ENCODE assay signal across 2 cellular contexts in genomic region chr17:42993913-42994312, GRCh38. TPM values are rescaled to one million over a fixed set of nuclear protein-coding genes. Genes with fewer than 3 reads are reported as not detected.
"Had no signal": no experiment of that assay in that cellular context is flagged by ENCODE, and none has a peak within 500 bp of the region (broad histone marks: within the 10 kb centered on the region; RNA-seq: fewer than 3 reads in every experiment).

No MANE protein-coding gene starts in this region.

RNA-seq across cellular contexts. Expression of gene PTGES3L, which starts 14.0 kb away (rescaled TPM):
- total RNA-seq: subcutaneous adipose tissue, tibial nerve had no signal
